ENCODE assay signal across 24 cellular contexts in the genomic region with DNA sequence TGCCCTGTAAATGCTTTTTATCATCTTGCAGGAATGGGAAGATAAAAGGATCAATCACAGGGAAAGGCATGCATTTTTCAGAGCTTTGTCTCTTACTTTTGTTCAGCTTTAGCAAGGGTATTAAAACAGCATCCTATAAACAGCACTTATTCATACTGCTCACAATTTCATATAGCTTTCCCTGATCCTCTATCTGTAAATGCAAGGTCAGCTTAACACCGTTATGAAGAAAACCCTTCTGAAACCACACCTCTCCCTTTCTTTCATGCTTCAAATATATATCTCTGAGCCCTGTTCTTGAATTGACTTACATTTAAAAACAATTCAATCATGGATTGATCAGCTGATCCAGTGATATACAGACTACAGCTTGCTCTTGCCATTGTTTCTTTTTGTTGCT.
"Had no signal": no experiment of that assay in that cellular context is flagged by ENCODE, and none has a peak within 500 bp of the region (broad histone marks: within the 10 kb centered on the region; RNA-seq: fewer than 3 reads in every experiment).

No MANE protein-coding gene starts in this region.

- DNase-seq: activated CD4-positive, alpha-beta memory T cell treated with anti-CD3 and anti-CD28 coated beads, Interleukin-2, amount 10 ng/mL, durations not matched to agents 7 days and 5 days; activated CD4-positive, alpha-beta T cell treated with anti-CD3 and anti-CD28 coated beads, Interleukin-2, amount 10 ng/mL, durations not matched to agents 7 days and 5 days; activated CD4-positive, CD25-positive, alpha-beta regulatory T cell; activated gamma-delta T cell treated with Interleukin-2 at 50 U/mL for 16 hours; activated naive CD4-positive, alpha-beta T cell treated with anti-CD3 and anti-CD28 coated beads, Interleukin-2, amount 10 ng/mL, durations not matched to agents 7 days and 5 days; activated naive CD8-positive, alpha-beta T cell treated with anti-CD3 and anti-CD28 coated beads for 36 hours; activated T-cell treated with anti-CD3 and anti-CD28 coated beads, Interleukin-2, amount 50 U/mL, for 72 hours; cerebellar nuclear complex; Kasumi-1; NCI-H1105 treated with DMSO at 0.1 percent for 48 hours; NCI-H1436 treated with DMSO at 0.1 percent for 48 hours; NCI-H187; NCI-H2081; NCI-H2171; NCI-H2227 treated with DMSO at 0.1 percent for 48 hours; NCI-H510A; NCI-H526 treated with DMSO at 0.1 percent for 48 hours; NCI-H82; RPMI8226; T-helper 1 cell had no signal

- H3K4me3 ChIP-seq: SK-N-MC had no signal

- H3K27ac ChIP-seq: SK-N-MC, VCaP had no signal

- ATAC-seq: activated T-cell treated with anti-CD3 and anti-CD28 coated beads, Interleukin-2, amount 50 U/mL, for 72 hours; Panc1; Right ventricle myocardium inferior had no signal
